In genomic region chr4:8782135-8782534, GRCh38 we compare ENCODE assay signal across 24 cellular contexts.
"Had no signal": no experiment of that assay in that cellular context is flagged by ENCODE, and none has a peak within 500 bp of the region (broad histone marks: within the 10 kb centered on the region; RNA-seq: fewer than 3 reads in every experiment).

No MANE protein-coding gene starts in this region.

- ATAC-seq: naive thymus-derived CD4-positive, alpha-beta T cell; natural killer cell; psoas muscle; right cardiac atrium; right lobe of liver; stimulated activated effector memory CD8-positive, alpha-beta T cell treated with anti-CD3 and anti-CD28 coated beads, Interleukin-12 subunit alpha, Interleukin-12 subunit beta, amount 100 ng/mL, for 72 hours; stimulated activated naive B cell treated with anti-CD40 and anti-IgM and Interleukin-4, amounts not matched to agents 10 μg/mL and 1 μg/mL and 100 μg/mL, for 72 hours had no signal

- H3K9ac ChIP-seq: parathyroid adenoma had no signal

- DNase-seq: naive thymus-derived CD4-positive, alpha-beta T cell; natural killer cell; occipital lobe; ovary; psoas muscle; right cardiac atrium; right lobe of liver; sigmoid colon; small intestine; stimulated activated CD4-positive, alpha-beta T cell treated with anti-CD3 and anti-CD28 coated beads, Interleukin-15, amount 100 ng/mL, for 24 hours; stimulated activated CD4-positive, alpha-beta T cell treated with anti-CD3 and anti-CD28 coated beads, Interleukin-2, amount 100 ng/mL, for 24 hours; stimulated activated CD4-positive, alpha-beta T cell treated with anti-CD3 and anti-CD28 coated beads, Interleukin-2, amount 100 ng/mL, for 48 hours; stimulated activated CD4-positive, alpha-beta T cell treated with anti-CD3 and anti-CD28 coated beads, Interleukin-4, amount 100 ng/mL, for 24 hours; stimulated activated naive B cell treated with anti-CD40 and anti-IgM and Interleukin-4, amounts not matched to agents 10 μg/mL and 1 μg/mL and 100 μg/mL, for 72 hours; stimulated activated naive CD4-positive, alpha-beta T cell treated with Interleukin-2 at 50 U/mL for 16 hours; stomach; thyroid gland; trophoblast cell had no signal

- H3K27ac ChIP-seq: ovary, parathyroid adenoma, psoas muscle, right lobe of liver, sigmoid colon, stomach, thoracic aorta, thyroid gland, tibial nerve, upper lobe of left lung, vagina had no signal

- H2AFZ ChIP-seq: parathyroid adenoma had no signal

- H3K4me3 ChIP-seq: ovary, psoas muscle, right lobe of liver, sigmoid colon, stomach, thoracic aorta, thyroid gland, tibial nerve, upper lobe of left lung, vagina had no signal

- H3K27me3 ChIP-seq: ovary, right lobe of liver, thyroid gland, tibial nerve, upper lobe of left lung, vagina had no signal

- H3K4me1 ChIP-seq: parathyroid adenoma, psoas muscle, right lobe of liver, sigmoid colon, stomach, thyroid gland, tibial nerve, upper lobe of left lung, vagina had no signal

- H3K9me3 ChIP-seq: ovary, psoas muscle, right lobe of liver, sigmoid colon, stomach, thoracic aorta, thyroid gland, upper lobe of left lung, vagina had no signal

- H3K79me2 ChIP-seq: parathyroid adenoma had no signal

- H3K36me3 ChIP-seq: ovary, right lobe of liver, sigmoid colon, stomach, thoracic aorta, thyroid gland, tibial nerve, upper lobe of left lung, vagina had no signal
